Comparison of ENCODE assay signal across 8 cellular contexts in the genomic region with DNA sequence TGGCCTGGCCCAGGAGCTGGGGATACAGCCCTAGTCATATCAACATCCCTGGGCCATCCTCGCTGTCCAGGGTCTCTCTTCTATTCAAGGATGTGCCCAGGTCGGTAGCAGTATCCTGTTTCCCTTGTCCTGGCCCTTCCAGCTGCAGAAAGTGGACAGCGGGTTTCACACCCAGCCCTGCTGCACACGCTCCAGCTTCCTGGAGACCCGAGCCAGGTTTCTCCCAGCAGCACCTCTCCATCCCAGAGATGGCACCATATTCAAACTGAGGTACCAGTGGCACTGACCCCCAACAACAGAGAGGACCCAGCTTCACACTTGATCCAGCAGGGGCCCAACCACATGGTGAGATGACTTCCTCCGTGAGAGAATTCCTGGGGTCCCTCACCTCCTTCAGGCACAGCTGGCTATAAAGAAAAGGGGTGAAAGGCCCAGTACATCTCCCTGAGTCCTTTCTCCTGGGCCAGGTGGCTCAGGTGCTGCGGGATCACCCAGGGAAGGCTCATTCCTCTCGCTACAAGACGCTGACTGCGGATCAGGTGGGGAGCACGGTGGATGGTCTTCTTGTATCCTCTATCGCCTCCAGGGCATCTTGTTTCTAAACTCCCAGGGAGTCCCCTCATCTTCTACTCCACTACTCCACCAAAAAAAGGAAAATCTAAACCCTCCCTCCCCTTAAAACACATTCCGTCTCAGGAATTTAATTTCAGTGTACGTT. TPM values are rescaled to one million over a fixed set of nuclear protein-coding genes. Genes with fewer than 3 reads are reported as not detected.
DNase-seq lines count a peak whose midpoint lies in the region; ATAC-seq, FAIRE-seq and TF ChIP-seq lines count a peak whose summit lies in the region.

No MANE protein-coding gene starts in this region.

- H3K9me3 ChIP-seq in K562 (replicated peaks; ENCODE audit: control insufficient read depth, insufficient read depth, low read depth, low read length) (no peaks in the 10 kb centered on the region), right lobe of liver (no peaks in the 10 kb centered on the region), subcutaneous abdominal adipose tissue (ENCODE audit: control insufficient read depth in 5 of 5, low read length in 5 of 5) (no peaks in the 10 kb centered on the region)

- TSS peak; percentile 55 for BruUV-seq in K562 (replicated peaks; lab: Mats Ljungman, UMichigan)

- H3K9me3 Mint-ChIP-seq in T-helper 1 cell treated with Interleukin-12 subunit alpha and Interleukin-12 subunit beta and Interleukin-4 antibody, amounts not matched to agents 30 μg/mL and 1 μg/mL, for 36 hours = no peaks in the 10 kb centered on the region

- peaks cover 34% of the 10 kb centered on the region for H3K4me1 Mint-ChIP-seq in T-helper 1 cell treated with Interleukin-12 subunit alpha and Interleukin-12 subunit beta and Interleukin-4 antibody, amounts not matched to agents 30 μg/mL and 1 μg/mL, for 36 hours (ENCODE audit: low read depth)

- no peak overlapping the region for H3K4me3 ChIP-seq in K562
- peak overlapping the region in 2 of 3 donors; percentile 66 to 67 for H3K4me3 ChIP-seq in right lobe of liver
- peak overlapping the region; percentile 58 to 76 (median 67) for H3K4me3 ChIP-seq in subcutaneous abdominal adipose tissue (ENCODE audit: low read depth in 1 of 5, low read length in 5 of 5)

- H3K27ac ChIP-seq in K562 (ENCODE audit: extremely low read depth, low read depth, low read length) (no peak overlapping the region), right lobe of liver (peak overlapping the region in 2 of 3 donors; percentile 84 to 88), subcutaneous abdominal adipose tissue (ENCODE audit: low read depth, low read length) (peak overlapping the region; percentile 87)

- DNase-seq in T-helper 1 cell = no peak
- DNase-seq in K562 (ENCODE audit: extremely low read depth in 1 of 4, low spot score in 3 of 4) = no peak
- no peak for DNase-seq in right lobe of liver
- no peak for DNase-seq in activated CD4-positive, CD25-positive, alpha-beta regulatory T cell (lab: John Stamatoyannopoulos, UW)

- POLR2A ChIA-PET in K562 (lab: Yijun Ruan, JAX) = interaction anchor here (0.6 to 2.1 kb wide), 9 partner anchors 12 to 944 kb away, joined by 3 to 8 read pairs (median 4); no protein-coding TSS in a partner anchor

- no peak for FAIRE-seq in K562 (lab: Jason Lieb, UNC)

- intact Hi-C loops in K562 (cut with micrococcal nuclease) = no loop called here
- intact Hi-C loops in right lobe of liver (cut with DNase I) = no loop called here

- H3K79me2 ChIP-seq in K562 (ENCODE audit: control insufficient read depth, insufficient read depth, low read length) = no peaks in the 10 kb centered on the region

- in situ Hi-C loops in K562 (cut with MboI) = no loop called here

- no peak overlapping the region for H3K27ac Mint-ChIP-seq in T-helper 1 cell treated with Interleukin-12 subunit alpha and Interleukin-12 subunit beta and Interleukin-4 antibody, amounts not matched to agents 30 μg/mL and 1 μg/mL, for 36 hours

- TF ChIP-seq RAD21 in K562 (CRISPR knock-in tag; conservative IDR thresholded peaks at IDR 0.05 in 1 of 2, IDR thresholded peaks at IDR 0.05 in 1 of 2) = no peak

- H3K4me1 ChIP-seq in K562 (replicated peaks in 1 of 2; ENCODE audit: control insufficient read depth in 2 of 2, insufficient read depth in 2 of 2, low read length in 2 of 2) = peaks cover 22 to 24% of the 10 kb centered on the region in 2 experiments; a peak in 4 of 5 replicates
- peaks cover 0 to 28% (median 3%) of the 10 kb centered on the region in 4 donors for H3K4me1 ChIP-seq in right lobe of liver
- H3K4me1 ChIP-seq in subcutaneous abdominal adipose tissue (ENCODE audit: control insufficient read depth in 5 of 5, insufficient read depth in 5 of 5, low read length in 5 of 5) = peaks cover 10 to 61% (median 51%) of the 10 kb centered on the region in 5 donors

- 81% methylated on average over 14 of the region's 14 CpGs for WGBS in K562 (ENCODE audit: insufficient coverage, low coverage, missing lambda C conversion rate)
- WGBS in right lobe of liver (ENCODE audit: insufficient coverage, low coverage, low lambda C conversion rate, missing lambda C conversion rate) = 62% methylated on average over 7 of the region's 14 CpGs

- TF ChIP-seq POLR2A in K562 (conservative IDR thresholded peaks at IDR 0.05) (no peak), right lobe of liver (IDR thresholded peaks at IDR 0.05) (no peak)

- H4K20me1 ChIP-seq in K562 (replicated peaks; ENCODE audit: control insufficient read depth, insufficient read depth, low read length) = no peaks in the 10 kb centered on the region

- no peaks in the 10 kb centered on the region for H3K36me3 ChIP-seq in K562 (ENCODE audit: control insufficient read depth, insufficient read depth, low read length)
- H3K36me3 ChIP-seq in right lobe of liver = no peaks in the 10 kb centered on the region
- no peaks in the 10 kb centered on the region for H3K36me3 ChIP-seq in subcutaneous abdominal adipose tissue (ENCODE audit: control insufficient read depth in 5 of 5, insufficient read depth in 5 of 5, low read length in 5 of 5)

- peak overlapping the region; percentile 62 for H3K4me3 Mint-ChIP-seq in T-helper 1 cell treated with Interleukin-12 subunit alpha and Interleukin-12 subunit beta and Interleukin-4 antibody, amounts not matched to agents 30 μg/mL and 1 μg/mL, for 36 hours

- H3K27me3 Mint-ChIP-seq in T-helper 1 cell treated with Interleukin-12 subunit alpha and Interleukin-12 subunit beta and Interleukin-4 antibody, amounts not matched to agents 30 μg/mL and 1 μg/mL, for 36 hours (ENCODE audit: low read depth) = peaks cover 56% of the 10 kb centered on the region

- CTCF ChIA-PET in K562 (lab: Yijun Ruan, JAX; ENCODE audit: low intra/inter-chr PET ratio) = no interaction called here

- no peaks in the 10 kb centered on the region for H3K9me1 ChIP-seq in K562 (ENCODE audit: control insufficient read depth, insufficient read depth, low read length)

- H3K9ac ChIP-seq in K562 (ENCODE audit: insufficient read depth in 1 of 2, low read depth in 2 of 2, low read length in 2 of 2) = no peak overlapping the region; a peak in 1 of 4 replicates
- peak overlapping the region; percentile 30 to 82 (median 76) for H3K9ac ChIP-seq in subcutaneous abdominal adipose tissue (ENCODE audit: low read length in 5 of 5)

- no peak overlapping the region for H3K4me2 ChIP-seq in K562 (ENCODE audit: insufficient read depth, low read length)

- no peak for TF ChIP-seq CTCF in K562 (IDR thresholded peaks at IDR 0.05 in 2 of 3, conservative IDR thresholded peaks at IDR 0.05 in 1 of 3; ENCODE audit: insufficient read depth in 2 of 3, low read depth in 1 of 3, low read length in 3 of 3)
- TF ChIP-seq CTCF in right lobe of liver (IDR thresholded peaks at IDR 0.05) = no peak

- H3K36me3 Mint-ChIP-seq in T-helper 1 cell treated with Interleukin-12 subunit alpha and Interleukin-12 subunit beta and Interleukin-4 antibody, amounts not matched to agents 30 μg/mL and 1 μg/mL, for 36 hours (ENCODE audit: low read depth) = no peaks in the 10 kb centered on the region

- ATAC-seq in K562 = no peak
- ATAC-seq in right lobe of liver = peak in 1 of 4 donors; percentile 2
- no peak for ATAC-seq in GM18861 (IDR thresholded peaks at IDR 0.05; ENCODE audit: unreplicated experiment)
- no peak for ATAC-seq in HG02938 (IDR thresholded peaks at IDR 0.05; ENCODE audit: unreplicated experiment)

- no peak overlapping the region for H2AFZ ChIP-seq in K562 (ENCODE audit: low read depth, low read length)

- TF ChIP-seq EP300 in K562 (IDR thresholded peaks at IDR 0.05; ENCODE audit: low read length) = no peak

- H3K27me3 ChIP-seq in K562 (ENCODE audit: control insufficient read depth in 2 of 2, insufficient read depth in 2 of 2, low read length in 2 of 2) (peaks cover 12 to 25% of the 10 kb centered on the region in 2 experiments), right lobe of liver (no peaks in the 10 kb centered on the region), subcutaneous abdominal adipose tissue (ENCODE audit: control insufficient read depth in 5 of 5, insufficient read depth in 4 of 5, low read length in 5 of 5) (no peaks in the 10 kb centered on the region)

RNA-seq across cellular contexts. Expression of a gene that starts 1.4 kb away (rescaled TPM):
- 3.9 and 5.6 TPM in 2 replicates for total RNA-seq in K562 (2011; cell fraction: chromatin; rRNA removed; ENCODE audit: low replicate concordance)
- 3.2 and 5.3 TPM in 2 replicates for total RNA-seq in K562 (2011; cell fraction: nucleolus; rRNA removed)
- total RNA-seq in K562 (2011; cell fraction: nucleoplasm; rRNA removed) = 2.2 and 2.3 TPM in 2 replicates
- total RNA-seq in K562 (2014; rRNA removed) (0.33 and 1.5 TPM in 2 replicates), K562 (2014; rRNA removed; fragmentation: Illumina TruSeq; extraction: Trizol) (0.64 and 0.65 TPM in 2 replicates), K562 (2015; rRNA removed; fragmentation: Illumina TruSeq; extraction: Trizol) (0.62 and 0.94 TPM in 2 replicates), K562 (2021) (1.0 and 2.5 TPM in 2 replicates), right lobe of liver (1 to 10 TPM; 4.0 to 8.5 (median 5.5) TPM)
- polyA plus RNA-seq in K562 (2011; rRNA removed) (1.7 and 2.0 TPM in 2 replicates), K562 (2014; fragmentation: Illumina TruSeq; extraction: Trizol) (1.5 and 1.7 TPM in 2 replicates), K562 (2014; fragmentation: Nextera tagmentation; extraction: Ambion mirVana) (under 1 TPM in 1 of 2 experiments, not detected in 1; 0.20 TPM), K562 (2014; rRNA removed) (2.5 and 4.1 TPM in 2 replicates)
- polyA plus RNA-seq in K562 (2011; cell fraction: cytosol; rRNA removed) = 1.6 and 1.8 TPM in 2 replicates
- 4.7 and 9.4 TPM in 2 replicates for polyA plus RNA-seq in K562 (2011; cell fraction: nucleus; rRNA removed)
- polyA plus RNA-seq in K562 (2012) = 0.42 and 2.3 TPM in 2 replicates
- 0.75 and 1.4 TPM in 2 replicates for polyA minus RNA-seq in K562 (2011; rRNA and poly(A)+ RNA removed)
- 1.5 and 2.1 TPM in 2 replicates for polyA minus RNA-seq in K562 (2011; cell fraction: cytosol; rRNA and poly(A)+ RNA removed)
- 1.6 and 1.7 TPM in 2 replicates for polyA minus RNA-seq in K562 (2011; cell fraction: nucleus; rRNA and poly(A)+ RNA removed)

RNA-seq across cellular contexts. Expression of a gene that starts 34.2 kb away (rescaled TPM):
- 10.2 and 22.1 TPM in 2 replicates for total RNA-seq in K562 (2011; cell fraction: chromatin; rRNA removed; ENCODE audit: low replicate concordance)
- 8.3 and 9.2 TPM in 2 replicates for total RNA-seq in K562 (2011; cell fraction: nucleolus; rRNA removed)
- total RNA-seq in K562 (2011; cell fraction: nucleoplasm; rRNA removed) = 13.8 and 21.1 TPM in 2 replicates
- total RNA-seq in K562 (2014; rRNA removed) = 17.8 and 19.3 TPM in 2 replicates
- total RNA-seq in K562 (2014; rRNA removed; fragmentation: Illumina TruSeq; extraction: Trizol) = 25.9 and 26.2 TPM in 2 replicates
- 26.2 and 26.8 TPM in 2 replicates for total RNA-seq in K562 (2015; rRNA removed; fragmentation: Illumina TruSeq; extraction: Trizol)
- total RNA-seq in K562 (2021) = 24.6 and 25.7 TPM in 2 replicates
- 18.2 and 22.1 TPM in 2 replicates for polyA plus RNA-seq in K562 (2011; rRNA removed)
- polyA plus RNA-seq in K562 (2011; cell fraction: cytosol; rRNA removed) = 14.7 and 15.8 TPM in 2 replicates
- 25.7 and 26.0 TPM in 2 replicates for polyA plus RNA-seq in K562 (2011; cell fraction: nucleus; rRNA removed)
- 21.9 and 25.5 TPM in 2 replicates for polyA plus RNA-seq in K562 (2012)
- polyA plus RNA-seq in K562 (2014; fragmentation: Illumina TruSeq; extraction: Trizol) = 28.3 and 33.4 TPM in 2 replicates
- 1 to 10 TPM; 9.5 to 9.8 TPM for polyA plus RNA-seq in K562 (2014; fragmentation: Nextera tagmentation; extraction: Ambion mirVana)
- 12.3 and 15.5 TPM in 2 replicates for polyA plus RNA-seq in K562 (2014; rRNA removed)
- 31.2 and 40.2 TPM in 2 replicates for polyA minus RNA-seq in K562 (2011; rRNA and poly(A)+ RNA removed)
- 18.1 and 19.2 TPM in 2 replicates for polyA minus RNA-seq in K562 (2011; cell fraction: cytosol; rRNA and poly(A)+ RNA removed)
- 14.0 and 18.0 TPM in 2 replicates for polyA minus RNA-seq in K562 (2011; cell fraction: nucleus; rRNA and poly(A)+ RNA removed)
- total RNA-seq in right lobe of liver = 10 to 100 TPM; 13.0 to 19.3 (median 14.6) TPM

RNA-seq across cellular contexts. Expression of a gene that starts 53.2 kb away (rescaled TPM):
- total RNA-seq in K562 (2011; cell fraction: chromatin; rRNA removed; ENCODE audit: low replicate concordance) = 786 and 1,134 TPM in 2 replicates
- 478 and 544 TPM in 2 replicates for total RNA-seq in K562 (2011; cell fraction: nucleolus; rRNA removed)
- 429 and 506 TPM in 2 replicates for total RNA-seq in K562 (2011; cell fraction: nucleoplasm; rRNA removed)
- 434 and 460 TPM in 2 replicates for total RNA-seq in K562 (2014; rRNA removed)
- total RNA-seq in K562 (2014; rRNA removed; fragmentation: Illumina TruSeq; extraction: Trizol) = 485 and 507 TPM in 2 replicates
- total RNA-seq in K562 (2015; rRNA removed; fragmentation: Illumina TruSeq; extraction: Trizol) = 538 and 559 TPM in 2 replicates
- 384 and 442 TPM in 2 replicates for total RNA-seq in K562 (2021)
- 318 and 470 TPM in 2 replicates for polyA plus RNA-seq in K562 (2011; rRNA removed)
- 194 and 299 TPM in 2 replicates for polyA plus RNA-seq in K562 (2011; cell fraction: cytosol; rRNA removed)
- polyA plus RNA-seq in K562 (2011; cell fraction: nucleus; rRNA removed) = 1,337 and 1,529 TPM in 2 replicates
- polyA plus RNA-seq in K562 (2012) = 195 and 557 TPM in 2 replicates
- 380 and 384 TPM in 2 replicates for polyA plus RNA-seq in K562 (2014; fragmentation: Illumina TruSeq; extraction: Trizol)
- 10 to 100 TPM; 77.8 to 98.4 TPM for polyA plus RNA-seq in K562 (2014; fragmentation: Nextera tagmentation; extraction: Ambion mirVana)
- 425 and 475 TPM in 2 replicates for polyA plus RNA-seq in K562 (2014; rRNA removed)
- polyA minus RNA-seq in K562 (2011; rRNA and poly(A)+ RNA removed) = 523 and 643 TPM in 2 replicates
- polyA minus RNA-seq in K562 (2011; cell fraction: cytosol; rRNA and poly(A)+ RNA removed) = 235 and 297 TPM in 2 replicates
- polyA minus RNA-seq in K562 (2011; cell fraction: nucleus; rRNA and poly(A)+ RNA removed) = 514 and 680 TPM in 2 replicates
- 10 to 100 TPM; 55.7 to 92.0 (median 80.0) TPM for total RNA-seq in right lobe of liver

Comparison
In these comparisons a context has a peak if more than half of its experiments do, and no peak if none do; other contexts are left out.
1. H3K9ac ChIP-seq: peak in subcutaneous abdominal adipose tissue (5 of 5); none in K562 (0 of 2).
2. RNA of a gene that starts 53.2 kb away (total RNA-seq): 384 to 1,134 TPM in K562; 55.7 to 92.0 TPM in right lobe of liver; every median in the first group is over 4 times any median in the second.